8 cellular contexts compared by ENCODE assay signal in genomic region chr20:33490023-33490933, GRCh38. TPM values are rescaled to one million over a fixed set of nuclear protein-coding genes. Genes with fewer than 3 reads are reported as not detected.
DNase-seq lines count a peak whose midpoint lies in the region; ATAC-seq and TF ChIP-seq lines count a peak whose summit lies in the region.

Gene CBFA2T2, plus strand, starts transcription at chr20:33490096. Its CDS starts 172 bp downstream, at chr20:33490268.

- intact Hi-C loops in left cardiac atrium (cut with DNase I): no loop called here

- H3K4me1 ChIP-seq in adipocyte (ENCODE audit: control insufficient read depth, insufficient read depth, low read length): peaks cover 14% of the 10 kb centered on the region

- no peaks in the 10 kb centered on the region for H3K9me3 Mint-ChIP-seq in IgD-negative memory B cell

- DNase-seq in NCI-H146 treated with DMSO at 0.1 percent for 48 hours (lab: John Stamatoyannopoulos, UW; ENCODE audit: unreplicated experiment) (peak; percentile 56), NCI-H146 (lab: John Stamatoyannopoulos, UW) (no peak), adipocyte (ENCODE audit: low read depth) (peak; percentile 85), left cardiac atrium (peak; percentile 75), pulmonary artery endothelial cell (ENCODE audit: low read depth, low spot score) (peak; percentile 11), erythroblast (lab: John Stamatoyannopoulos, UW) (no peak)

- H3K27me3 ChIP-seq in adipocyte (replicated peaks; ENCODE audit: control insufficient read depth, insufficient read depth, low read length): no peaks in the 10 kb centered on the region

- peak within 1 kb of the TSS; percentile 85 to 97 (median 93) for H3K4me3 Mint-ChIP-seq in IgD-negative memory B cell

- peak within 1 kb of the TSS; percentile 95 to 96 (median 96) for H3K27ac Mint-ChIP-seq in IgD-negative memory B cell

- ATAC-seq in GM21723 (IDR thresholded peaks at IDR 0.05; ENCODE audit: unreplicated experiment) (peak; percentile 60), left cardiac atrium (peak; percentile 64)

- H3K4me3 ChIP-seq in adipocyte (ENCODE audit: low read length): peak within 1 kb of the TSS; percentile 85

- H3K4me1 Mint-ChIP-seq in IgD-negative memory B cell: peaks cover 3 to 14% (median 12%) of the 10 kb centered on the region in 3 donors

- no peaks in the 10 kb centered on the region for H3K36me3 ChIP-seq in adipocyte (ENCODE audit: control insufficient read depth, insufficient read depth, low read length, severe bottlenecking)

- H3K36me3 Mint-ChIP-seq in IgD-negative memory B cell: peaks cover 3% of the 10 kb centered on the region

- H3K9me3 ChIP-seq in adipocyte (ENCODE audit: control insufficient read depth, low read length): no peaks in the 10 kb centered on the region

- no peaks in the 10 kb centered on the region for H3K27me3 Mint-ChIP-seq in IgD-negative memory B cell

- peak within 1 kb of the TSS; percentile 87 for H3K9ac ChIP-seq in adipocyte (ENCODE audit: low read length)

- no peak for TF ChIP-seq POLR2A in erythroblast (IDR thresholded peaks at IDR 0.05; ENCODE audit: low read length)

RNA-seq across cellular contexts. Expression of gene CBFA2T2, which starts in this region (rescaled TPM):
- 22.8 TPM for polyA plus RNA-seq in IgD-negative memory B cell
- total RNA-seq in left cardiac atrium (10 to 100 TPM in 1 of 2 donors, 1 to 10 TPM in 1; 8.3 to 10.7 TPM), pulmonary artery endothelial cell (3.0 and 4.0 TPM in 2 replicates)

Comparison
In these comparisons a context has a peak if more than half of its experiments do, and no peak if none do; other contexts are left out.
1. DNase-seq: peak in NCI-H146 treated with DMSO at 0.1 percent for 48 hours (single experiment), adipocyte (single experiment), left cardiac atrium (single experiment) and pulmonary artery endothelial cell (single experiment); none in NCI-H146 (single experiment) and erythroblast (0 of 2).